Comparison of ENCODE assay signal across 22 cellular contexts in the genomic region with DNA sequence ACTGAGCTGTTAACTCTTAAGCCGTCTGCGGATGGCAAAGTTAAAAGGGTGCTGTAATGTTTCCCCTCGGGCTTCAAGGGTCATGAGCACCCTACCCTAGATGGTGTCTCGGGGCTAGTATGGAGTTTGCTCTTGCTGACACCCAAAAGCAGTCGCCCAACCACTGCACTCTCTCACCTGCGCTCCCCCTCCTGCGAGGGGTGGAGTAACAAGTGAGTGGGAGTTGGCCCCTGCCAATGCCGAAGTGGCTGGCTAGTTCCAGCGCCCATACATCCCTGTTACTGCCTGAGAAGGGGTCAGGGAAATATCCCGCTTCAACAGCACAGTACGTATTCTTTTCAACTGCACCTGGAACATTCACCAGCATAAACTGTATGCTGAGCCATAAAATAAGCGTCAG.
"Had no signal": no experiment of that assay in that cellular context is flagged by ENCODE, and none has a peak within 500 bp of the region (broad histone marks: within the 10 kb centered on the region; RNA-seq: fewer than 3 reads in every experiment).

No MANE protein-coding gene starts in this region.

- H3K9ac ChIP-seq: KMS-11 had no signal

- H3K4me2 ChIP-seq: KMS-11 had no signal

- H3K4me3 Mint-ChIP-seq: activated CD4-positive, alpha-beta memory T cell treated with anti-CD3 and anti-CD28 coated beads for 36 hours; activated CD4-positive, alpha-beta T cell treated with anti-CD3 and anti-CD28 coated beads, Interleukin-2, amount 10 ng/mL, durations not matched to agents 7 days and 5 days; activated T-helper 1 cell treated with anti-CD3 and anti-CD28 coated beads, Interleukin-12 subunit alpha, Interleukin-12 subunit beta, Interleukin-2, Interleukin-4 antibody, amounts not matched to agents 30 ng/mL and 10 ng/mL and 1 ng/mL, durations not matched to agents 14 hours and 24 hours and 36 hours had no signal

- DNase-seq: activated CD4-positive, alpha-beta memory T cell treated with anti-CD3 and anti-CD28 coated beads for 36 hours; activated CD4-positive, alpha-beta T cell treated with anti-CD3 and anti-CD28 coated beads, Interleukin-2, amount 10 ng/mL, durations not matched to agents 7 days and 5 days; activated CD4-positive, CD25-positive, alpha-beta regulatory T cell; activated CD8-positive, alpha-beta memory T cell treated with anti-CD3 and anti-CD28 coated beads for 24 hours; activated effector memory CD4-positive, alpha-beta T cell treated with Interleukin-2 at 50 U/mL for 16 hours; activated naive CD4-positive, alpha-beta T cell; amniotic stem cell; body of pancreas; central memory CD4-positive, alpha-beta T cell; MG63; MV-4-11; NCI-H1092 treated with DMSO at 0.1 percent for 48 hours; NCI-H1417 treated with DMSO at 0.1 percent for 48 hours; NCI-H1694; NCI-H526 treated with DMSO at 0.1 percent for 48 hours; NCI-H82; SW 1271 had no signal

- H3K36me3 ChIP-seq: ascending aorta, MG63, SJSA1 had no signal

- H3K27ac ChIP-seq: ascending aorta, body of pancreas, KMS-11, SJSA1 had no signal

- H3K4me3 ChIP-seq: ascending aorta, body of pancreas, MG63, SJSA1 had no signal

- H3K9me3 ChIP-seq: body of pancreas had no signal

- H3K27ac Mint-ChIP-seq: activated CD4-positive, alpha-beta memory T cell treated with anti-CD3 and anti-CD28 coated beads for 36 hours; activated CD4-positive, alpha-beta T cell treated with anti-CD3 and anti-CD28 coated beads, Interleukin-2, amount 10 ng/mL, durations not matched to agents 7 days and 5 days; activated T-helper 1 cell treated with anti-CD3 and anti-CD28 coated beads, Interleukin-12 subunit alpha, Interleukin-12 subunit beta, Interleukin-2, Interleukin-4 antibody, amounts not matched to agents 30 ng/mL and 10 ng/mL and 1 ng/mL, durations not matched to agents 14 hours and 24 hours and 36 hours had no signal

- H3K27me3 Mint-ChIP-seq: activated CD4-positive, alpha-beta memory T cell treated with anti-CD3 and anti-CD28 coated beads for 36 hours; activated CD4-positive, alpha-beta T cell treated with anti-CD3 and anti-CD28 coated beads, Interleukin-2, amount 10 ng/mL, durations not matched to agents 7 days and 5 days had no signal

- H3K4me1 ChIP-seq: ascending aorta, SJSA1 had no signal

- H3K27me3 ChIP-seq: ascending aorta, body of pancreas, MG63, SJSA1 had no signal

- ATAC-seq: body of pancreas, SK-N-SH treated with all-trans-retinoic acid at 6 μM for 48 hours had no signal
